8 cellular contexts compared by ENCODE assay signal in the genomic region with DNA sequence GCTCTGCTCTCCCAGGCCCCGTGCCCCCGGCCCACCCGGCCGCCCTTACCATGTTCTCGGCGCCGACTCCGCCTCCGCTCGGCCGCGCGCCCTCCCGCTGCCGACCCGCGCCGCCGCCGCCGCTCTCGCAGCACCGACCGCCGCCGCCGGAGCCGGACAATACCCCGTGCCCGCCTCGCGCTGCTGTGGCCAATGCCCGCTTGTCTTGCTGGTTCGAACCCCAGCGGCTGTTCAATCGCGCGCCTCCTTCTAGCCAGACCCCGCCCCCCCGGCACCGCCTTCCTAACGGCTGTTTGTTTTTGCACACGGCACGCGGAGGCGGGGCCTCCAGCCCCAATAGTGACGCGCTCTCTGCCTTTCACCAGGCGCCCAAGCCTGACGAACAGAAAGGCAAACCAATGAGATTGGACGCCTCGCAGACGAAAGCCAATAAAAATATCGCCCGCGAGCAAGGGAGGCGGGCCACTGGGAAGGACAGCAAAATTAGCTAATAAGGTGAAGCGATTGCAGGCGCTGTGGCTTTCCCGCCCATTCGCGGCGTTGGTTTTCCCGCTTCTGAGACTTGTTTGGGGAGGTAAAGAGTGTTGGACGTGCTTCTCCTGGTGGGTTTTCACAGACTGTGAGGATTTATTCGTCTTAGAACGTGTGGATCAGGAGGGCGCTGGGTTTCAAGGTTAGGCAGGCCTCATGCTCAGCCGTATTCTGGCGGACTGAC. TPM values are rescaled to one million over a fixed set of nuclear protein-coding genes. Genes with fewer than 3 reads are reported as not detected.
DNase-seq lines count a peak whose midpoint lies in the region; ATAC-seq, FAIRE-seq and TF ChIP-seq lines count a peak whose summit lies in the region.

A gene (minus strand): TSS at position 168 of the 715 bp plus-strand sequence. CDS start 116 bp downstream, at position 52.

- H2BK120ac ChIP-seq in H1 (replicated peaks; ENCODE audit: low read depth, low read length), result no peak within 1 kb of the TSS

- TF ChIP-seq CTCF in H1 (IDR thresholded peaks at IDR 0.05; ENCODE audit: control extremely low read depth in 1 of 3, insufficient read depth in 1 of 3, low read depth in 1 of 3, low read length in 3 of 3), result no peak

- no peaks in the 10 kb centered on the region for H3K27me3 Mint-ChIP-seq in activated CD8-positive, alpha-beta memory T cell treated with anti-CD3 and anti-CD28 coated beads, Interleukin-2, amount 10 ng/mL, durations not matched to agents 7 days and 5 days
- no peaks in the 10 kb centered on the region for H3K27me3 Mint-ChIP-seq in memory B cell

- H4K5ac ChIP-seq in H1 (ENCODE audit: insufficient read length, low read depth, low read length), result peak within 1 kb of the TSS; percentile 95

- H3K36me3 Mint-ChIP-seq in activated CD8-positive, alpha-beta memory T cell treated with anti-CD3 and anti-CD28 coated beads, Interleukin-2, amount 10 ng/mL, durations not matched to agents 7 days and 5 days, result peaks cover 15% of the 10 kb centered on the region
- no peaks in the 10 kb centered on the region for H3K36me3 Mint-ChIP-seq in memory B cell

- peak within 1 kb of the TSS; percentile 99 for H3K27ac Mint-ChIP-seq in activated CD8-positive, alpha-beta memory T cell treated with anti-CD3 and anti-CD28 coated beads, Interleukin-2, amount 10 ng/mL, durations not matched to agents 7 days and 5 days
- H3K27ac Mint-ChIP-seq in memory B cell, result peak within 1 kb of the TSS; percentile 99

- H3K18ac ChIP-seq in H1 (ENCODE audit: extremely low read depth, low read length), result peak within 1 kb of the TSS; percentile 96

- no peak for TF ChIP-seq RAD21 in H1 (IDR thresholded peaks at IDR 0.05 in 1 of 2, conservative IDR thresholded peaks at IDR 0.05 in 1 of 2; ENCODE audit: low read depth in 2 of 2, low read length in 2 of 2)

- no peak within 1 kb of the TSS for H3K23ac ChIP-seq in H1 (ENCODE audit: insufficient read length)

- 1% methylated on average over 36 of the region's 70 CpGs; no CpG with 5 or more reads in 1 of the 2 experiments for WGBS in H1 (ENCODE audit: extremely low coverage in 1 of 2, insufficient coverage in 1 of 2, insufficient read length in 1 of 2, insufficient replicate concordance in 2 of 2, low coverage in 1 of 2, low lambda C conversion rate in 2 of 2, missing lambda C conversion rate in 1 of 2), 2 experiments

- 0 out of 3 replicates have a peak, but pooled peaks of 1 of the 2 experiments have one; percentile 46 for TF ChIP-seq EP300 in H1 (IDR thresholded peaks at IDR 0.05; ENCODE audit: borderline replicate concordance in 1 of 2, low read depth in 2 of 2, low read length in 2 of 2)

- FAIRE-seq in H1 (lab: Jason Lieb, UNC), result no peak

- peaks cover 20 to 45% of the 10 kb centered on the region in 2 experiments for H3K79me2 ChIP-seq in H1 (ENCODE audit: control insufficient read depth in 1 of 2, insufficient read depth in 2 of 2, low read length in 2 of 2)

- peak within 1 kb of the TSS; percentile 72 to 74 for H3K4me2 ChIP-seq in H1 (ENCODE audit: insufficient read depth in 1 of 2, low read depth in 2 of 2, low read length in 2 of 2)

- H3K79me1 ChIP-seq in H1 (ENCODE audit: low read depth, low read length), result no peaks in the 10 kb centered on the region

- POLR2A ChIA-PET in H1 (lab: Charles Lee; ENCODE audit: partially characterized antibody), result interaction anchor here (0.6 to 7.8 kb wide), 50 partner anchors 8 to 274 kb away, joined by 3 to 53 read pairs (median 5); a partner anchor contains a TSS

- H3K9me3 ChIP-seq in NT2/D1 (ENCODE audit: insufficient read depth, low read length) (no peaks in the 10 kb centered on the region), H1 (ENCODE audit: insufficient read depth in 2 of 2, low read depth in 1 of 2, low read length in 1 of 2) (no peaks in the 10 kb centered on the region)

- H3K4me3 Mint-ChIP-seq in activated CD8-positive, alpha-beta memory T cell treated with anti-CD3 and anti-CD28 coated beads, Interleukin-2, amount 10 ng/mL, durations not matched to agents 7 days and 5 days, result peak within 1 kb of the TSS; percentile 97
- H3K4me3 Mint-ChIP-seq in memory B cell, result peak within 1 kb of the TSS; percentile 86

- peaks cover 2% of the 10 kb centered on the region for H3K36me3 ChIP-seq in NT2/D1 (ENCODE audit: insufficient read depth, insufficient read length, low read length)
- no peaks in the 10 kb centered on the region for H3K36me3 ChIP-seq in H1 (ENCODE audit: control insufficient read depth in 2 of 4, insufficient read depth in 4 of 4, low read length in 3 of 4)

- DNase-seq in COR-L47 (lab: John Stamatoyannopoulos, UW), result peak; percentile 100
- peak; percentile 90 to 100 (median 99) for DNase-seq in HUDEP-2 (lab: John Stamatoyannopoulos, UW; ENCODE audit: unreplicated experiment in 76 of 76)
- peak; percentile 100 for DNase-seq in NT2/D1 (ENCODE audit: low read depth, low spot score)
- peak; percentile 100 for DNase-seq in activated CD8-positive, alpha-beta memory T cell treated with anti-CD3 and anti-CD28 coated beads, Interleukin-2, amount 10 ng/mL, durations not matched to agents 7 days and 5 days
- DNase-seq in H1 (ENCODE audit: low read depth in 1 of 2, low spot score in 2 of 2), result peak; percentile 99
- peak; percentile 96 to 99 for DNase-seq in memory B cell (ENCODE audit: low spot score in 2 of 2)
- peak; percentile 100 for DNase-seq in stimulated activated CD8-positive, alpha-beta memory T cell treated with anti-CD3 and anti-CD28 coated beads, Interleukin-12 subunit alpha, Interleukin-12 subunit beta, amount 100 ng/mL, for 24 hours (ENCODE audit: extremely low read depth)

- peaks cover 34% of the 10 kb centered on the region for H3K4me1 Mint-ChIP-seq in activated CD8-positive, alpha-beta memory T cell treated with anti-CD3 and anti-CD28 coated beads, Interleukin-2, amount 10 ng/mL, durations not matched to agents 7 days and 5 days
- H3K4me1 Mint-ChIP-seq in memory B cell, result peaks cover 9% of the 10 kb centered on the region

- no peak within 1 kb of the TSS; the same call in 1 of the 2 replicates for H2BK20ac ChIP-seq in H1 (ENCODE audit: low read length)

- peak within 1 kb of the TSS; percentile 99 for H3K14ac ChIP-seq in H1 (ENCODE audit: insufficient read length)

- H2BK15ac ChIP-seq in H1 (ENCODE audit: low read length), result peak within 1 kb of the TSS; percentile 95; the same call in 1 of the 2 replicates

- peak within 1 kb of the TSS; percentile 98; the same call in 1 of the 2 replicates for H4K8ac ChIP-seq in H1 (ENCODE audit: extremely low read depth, insufficient read depth, low read length)

- peak within 1 kb of the TSS; percentile 60; the same call in 1 of the 2 replicates for H2BK12ac ChIP-seq in H1 (ENCODE audit: low read depth, low read length)

- H3K4me1 ChIP-seq in NT2/D1 (ENCODE audit: insufficient read depth, insufficient read length), result no peaks in the 10 kb centered on the region
- peaks cover 0 to 3% (median 0%) of the 10 kb centered on the region in 4 experiments; a peak in 2 of 7 replicates for H3K4me1 ChIP-seq in H1 (replicated peaks in 1 of 4; ENCODE audit: control insufficient read depth in 3 of 4, insufficient read depth in 4 of 4, low read length in 3 of 4)

- H2BK5ac ChIP-seq in H1 (ENCODE audit: low read depth, low read length), result peak within 1 kb of the TSS; percentile 95

- H3K4me3 ChIP-seq in NT2/D1 (ENCODE audit: insufficient read length, low read depth) (peak within 1 kb of the TSS; percentile 93), H1 (ENCODE audit: extremely low read depth in 1 of 4, insufficient read depth in 2 of 4, low read depth in 3 of 4, low read length in 4 of 4) (peak within 1 kb of the TSS; percentile 81 to 97 (median 93))

- H2AK5ac ChIP-seq in H1 (ENCODE audit: low read depth, low read length), result peak within 1 kb of the TSS; percentile 59; the same call in 1 of the 2 replicates

- H3K4ac ChIP-seq in H1 (replicated peaks; ENCODE audit: insufficient read length, low read depth, low read length), result peak within 1 kb of the TSS; percentile 100

- H3K56ac ChIP-seq in H1 (replicated peaks; ENCODE audit: insufficient read length, low read depth, low read length), result peak within 1 kb of the TSS; percentile 79

- ATAC-seq in GM21381 (IDR thresholded peaks at IDR 0.05; ENCODE audit: unreplicated experiment) (peak; percentile 82), memory B cell (ENCODE audit: low read depth) (peak; percentile 80)
- ATAC-seq in activated CD8-positive, alpha-beta memory T cell treated with anti-CD3 and anti-CD28 coated beads, Interleukin-2, amount 10 ng/mL, durations not matched to agents 7 days and 5 days, result peak; percentile 87

- peak; percentile 95 for TF ChIP-seq POLR2A in H1 (IDR thresholded peaks at IDR 0.05; ENCODE audit: control extremely low read depth in 1 of 2, low read depth in 2 of 2, low read length in 2 of 2)

- peak within 1 kb of the TSS; percentile 99 for H3K27ac ChIP-seq in H1 (ENCODE audit: low read depth, low read length)

- no peaks in the 10 kb centered on the region for H3K9me3 Mint-ChIP-seq in activated CD8-positive, alpha-beta memory T cell treated with anti-CD3 and anti-CD28 coated beads, Interleukin-2, amount 10 ng/mL, durations not matched to agents 7 days and 5 days (ENCODE audit: low read depth)
- no peaks in the 10 kb centered on the region for H3K9me3 Mint-ChIP-seq in memory B cell

- peak within 1 kb of the TSS; percentile 93 for H3K9ac ChIP-seq in NT2/D1 (ENCODE audit: insufficient read length, low read depth)
- H3K9ac ChIP-seq in H1 (replicated peaks in 1 of 4; ENCODE audit: extremely low read depth in 1 of 4, low read depth in 3 of 4, low read length in 3 of 4), result peak within 1 kb of the TSS; percentile 98 to 100 (median 99)

- H4K20me1 ChIP-seq in H1 (replicated peaks in 1 of 2; ENCODE audit: control insufficient read depth in 1 of 2, insufficient read depth in 2 of 2, low read length in 2 of 2), result peaks cover 1 to 6% of the 10 kb centered on the region in 2 experiments

- H2AFZ ChIP-seq in H1 (ENCODE audit: low read length), result peak within 1 kb of the TSS; percentile 70; the same call in 1 of the 2 replicates

- H4K91ac ChIP-seq in H1 (replicated peaks; ENCODE audit: insufficient read length, low read length), result peak within 1 kb of the TSS; percentile 99

- H3K27me3 ChIP-seq in NT2/D1 (ENCODE audit: insufficient read depth, insufficient read length) (no peaks in the 10 kb centered on the region), H1 (replicated peaks in 1 of 4; ENCODE audit: control insufficient read depth in 3 of 4, extremely low read depth in 1 of 4, insufficient read depth in 3 of 4, low read length in 3 of 4) (no peaks in the 10 kb centered on the region)

- CTCF ChIA-PET in activated CD8-positive, alpha-beta memory T cell treated with anti-CD3 and anti-CD28 coated beads, Interleukin-2, amount 10 ng/mL, durations not matched to agents 7 days and 5 days (lab: Charles Lee), result interaction anchor here (0.9 to 5.4 kb wide), 18 partner anchors 10 to 289 kb away, joined by 3 to 44 read pairs (median 4); a partner anchor contains a TSS
- CTCF ChIA-PET in H1 (lab: Charles Lee; ENCODE audit: partially characterized antibody), result interaction anchor here (0.7 to 2.7 kb wide), 13 partner anchors 9 to 314 kb away, joined by 3 to 8 read pairs (median 3); no protein-coding TSS in a partner anchor

- no peaks in the 10 kb centered on the region; the same call in 1 of the 2 replicates for H3K23me2 ChIP-seq in H1 (ENCODE audit: low read depth, low read length)

RNA-seq across cellular contexts. Expression of the gene that starts here (rescaled TPM):
- 100 to 1,000 TPM; 302 to 331 TPM for total RNA-seq in activated CD8-positive, alpha-beta memory T cell treated with anti-CD3 and anti-CD28 coated beads, Interleukin-2, amount 10 ng/mL, durations not matched to agents 7 days and 5 days
- 187 and 190 TPM in 2 replicates for total RNA-seq in H1 (2021; fragmentation: NEBNext Ultra II Directional; extraction: Animal tissue kit (Norgen Biotek cat#: 25700))
- 150 and 168 TPM in 2 replicates for polyA plus RNA-seq in H1 (2011; rRNA removed)
- 187 TPM for polyA plus RNA-seq in H1 (2011; cell fraction: cytosol; rRNA removed)
- 74.4 TPM for polyA plus RNA-seq in H1 (2011; cell fraction: nucleus; rRNA removed)
- polyA plus RNA-seq in H1 (2012, experiment 1 of 2), result 161 to 189 TPM (median 173 TPM) in 4 replicates
- polyA plus RNA-seq in H1 (2012, experiment 2 of 2), result 101 TPM
- polyA plus RNA-seq in H1 (2013, experiment 1 of 2), result 154 TPM
- polyA plus RNA-seq in H1 (2013, experiment 2 of 2), result 171 TPM
- polyA minus RNA-seq in H1 (2011; rRNA and poly(A)+ RNA removed), result 107 and 125 TPM in 2 replicates
- polyA minus RNA-seq in H1 (2011; cell fraction: cytosol; rRNA and poly(A)+ RNA removed), result 42.1 TPM
- polyA minus RNA-seq in H1 (2011; cell fraction: nucleus; rRNA and poly(A)+ RNA removed), result 42.3 TPM

Comparison
In these comparisons a context has a peak if more than half of its experiments do, and no peak if none do; other contexts are left out.
1. Peak in every context shown above with its lines: DNase-seq, ATAC-seq, H3K4me3 ChIP-seq and H3K27ac ChIP-seq.